17 cellular contexts compared by ENCODE assay signal in genomic region chr16:87252269-87252970, GRCh38.
"Had no signal": no experiment of that assay in that cellular context is flagged by ENCODE, and none has a peak within 500 bp of the region (broad histone marks: within the 10 kb centered on the region; RNA-seq: fewer than 3 reads in every experiment).

No MANE protein-coding gene starts in this region.

- H3K9me3 Mint-ChIP-seq: activated T-cell treated with anti-CD3 and anti-CD28 coated beads, Interleukin-2, amount 50 U/mL, for 4 hours; nephron; T-cell had no signal

- H3K27ac Mint-ChIP-seq: nephron, T-cell had no signal

- H3K27ac ChIP-seq: body of pancreas, coronary artery, gastrocnemius medialis, heart right ventricle, left lung, stomach, thoracic aorta, VCaP had no signal

- H3K4me1 Mint-ChIP-seq: nephron, T-cell had no signal

- DNase-seq: activated naive CD4-positive, alpha-beta T cell treated with Interleukin-2 at 50 U/mL for 16 hours; activated T-cell treated with anti-CD3 and anti-CD28 coated beads, Interleukin-2, amount 50 U/mL, for 4 hours; body of pancreas; central memory CD4-positive, alpha-beta T cell; effector CD8-positive, alpha-beta T cell; gastrocnemius medialis; heart right ventricle; left lung; mesendoderm; stimulated activated CD4-positive, alpha-beta T cell treated with anti-CD3 and anti-CD28 coated beads, Interleukin-4, amount 100 ng/mL, for 1 hour; stimulated activated CD8-positive, alpha-beta memory T cell treated with anti-CD3 and anti-CD28 coated beads, Interleukin-4, amount 100 ng/mL, for 48 hours; T-cell had no signal

- ATAC-seq: body of pancreas, gastrocnemius medialis, heart right ventricle, left lung, T-cell had no signal

- H3K36me3 ChIP-seq: gastrocnemius medialis, heart right ventricle, left lung, stomach, thoracic aorta had no signal

- H3K4me3 Mint-ChIP-seq: activated T-cell treated with anti-CD3 and anti-CD28 coated beads, Interleukin-2, amount 50 U/mL, for 4 hours; nephron; T-cell had no signal

- H3K27me3 ChIP-seq: body of pancreas, gastrocnemius medialis, left lung, stomach had no signal

- H3K36me3 Mint-ChIP-seq: T-cell had no signal

- H3K9me3 ChIP-seq: body of pancreas, gastrocnemius medialis, heart right ventricle, left lung, stomach, thoracic aorta had no signal

- H3K27me3 Mint-ChIP-seq: T-cell had no signal

- H3K4me3 ChIP-seq: body of pancreas, coronary artery, gastrocnemius medialis, heart right ventricle, left lung, stomach, thoracic aorta had no signal

- H3K4me1 ChIP-seq: body of pancreas, gastrocnemius medialis, heart right ventricle, left lung, stomach had no signal
